ENCODE assay signal across 16 cellular contexts in genomic region chr10:76382381-76382851, GRCh38.
DNase-seq lines count a peak whose midpoint lies in the region; ATAC-seq and TF ChIP-seq lines count a peak whose summit lies in the region.
"Had no signal": no experiment of that assay in that cellular context is flagged by ENCODE, and none has a peak within 500 bp of the region (broad histone marks: within the 10 kb centered on the region; RNA-seq: fewer than 3 reads in every experiment).

No MANE protein-coding gene starts in this region.

- DNase-seq in Caki2 (ENCODE audit: low read depth) = peak; percentile 7
- peak; percentile 87 for DNase-seq in NCI-H226
- peak; percentile 7 for DNase-seq in epithelial cell of esophagus (ENCODE audit: low read depth)
- no peak for DNase-seq in neuronal stem cell (ENCODE audit: low spot score)
- no peak for DNase-seq in Right ventricle myocardium superior
- DNase-seq in GM13977 (ENCODE audit: low spot score) = no peak
- no peak for DNase-seq in progenitor cell of endocrine pancreas (ENCODE audit: low spot score, unreplicated experiment)
- DNase-seq: activated T-cell treated with anti-CD3 and anti-CD28 coated beads, Interleukin-2, amount 50 U/mL, for 1 hour; CD8-positive, alpha-beta memory T cell; H9; naive B cell; PC-9; stimulated activated CD8-positive, alpha-beta memory T cell treated with anti-CD3 and anti-CD28 coated beads, Interleukin-4, amount 100 ng/mL, for 48 hours had no signal

- no peak overlapping the region for H3K9ac ChIP-seq in neuronal stem cell (ENCODE audit: low read depth, low read length, poor library complexity)

- H3K27ac Mint-ChIP-seq in progenitor cell of endocrine pancreas = no peak overlapping the region
- H3K27ac Mint-ChIP-seq: CD8-positive, alpha-beta memory T cell; H9; IgD-negative memory B cell; naive B cell had no signal

- no peaks in the 10 kb centered on the region for H3K36me3 Mint-ChIP-seq in progenitor cell of endocrine pancreas (ENCODE audit: insufficient read depth)
- H3K36me3 Mint-ChIP-seq: CD8-positive, alpha-beta memory T cell; IgD-negative memory B cell; naive B cell had no signal

- H4K8ac ChIP-seq in neuronal stem cell (ENCODE audit: low read depth, low read length) = no peak overlapping the region

- no peak overlapping the region for H2BK15ac ChIP-seq in neuronal stem cell (ENCODE audit: low read length)

- no peaks in the 10 kb centered on the region for H3K4me1 ChIP-seq in neuronal stem cell (ENCODE audit: control insufficient read depth in 2 of 2, insufficient read depth in 1 of 2, low read depth in 1 of 2, low read length in 2 of 2)
- H3K4me1 ChIP-seq: vagina had no signal

- H3K14ac ChIP-seq in neuronal stem cell (ENCODE audit: low read length) = no peak overlapping the region

- no peak overlapping the region for H4K91ac ChIP-seq in neuronal stem cell (ENCODE audit: low read depth, low read length, poor library complexity)

- no peak overlapping the region for H2BK120ac ChIP-seq in neuronal stem cell (ENCODE audit: low read depth, low read length)

- H3K4ac ChIP-seq in neuronal stem cell (ENCODE audit: low read length) = no peak overlapping the region

- peaks cover 6% of the 10 kb centered on the region for H3K9me3 Mint-ChIP-seq in progenitor cell of endocrine pancreas (ENCODE audit: low read depth)
- H3K9me3 Mint-ChIP-seq: H9 had no signal

- no peak for TF ChIP-seq CTCF in epithelial cell of esophagus (IDR thresholded peaks at IDR 0.05; ENCODE audit: insufficient read depth, low read depth, low read length, missing control alignments)
- TF ChIP-seq CTCF in GM13977 (IDR thresholded peaks at IDR 0.05; ENCODE audit: extremely low read depth, insufficient read depth, missing control alignments) = no peak
- no peak for TF ChIP-seq CTCF in progenitor cell of endocrine pancreas (IDR thresholded peaks at IDR 0.05; ENCODE audit: unreplicated experiment)

- no peak overlapping the region for H2AK5ac ChIP-seq in neuronal stem cell (ENCODE audit: low read depth, low read length)

- H3K4me1 Mint-ChIP-seq in progenitor cell of endocrine pancreas (ENCODE audit: low read depth) = no peaks in the 10 kb centered on the region
- H3K4me1 Mint-ChIP-seq: CD8-positive, alpha-beta memory T cell; IgD-negative memory B cell; naive B cell had no signal

- no peaks in the 10 kb centered on the region for H3K9me3 ChIP-seq in neuronal stem cell (replicated peaks in 1 of 2; ENCODE audit: control insufficient read depth in 2 of 2, insufficient read depth in 1 of 2, low read depth in 1 of 2, low read length in 2 of 2)
- H3K9me3 ChIP-seq: vagina had no signal

- H3K27me3 ChIP-seq in neuronal stem cell (ENCODE audit: control insufficient read depth in 3 of 3, insufficient read depth in 3 of 3, low read depth in 1 of 3, low read length in 3 of 3) = no peaks in the 10 kb centered on the region
- H3K27me3 ChIP-seq: vagina had no signal

- no peak overlapping the region for H3K4me2 ChIP-seq in neuronal stem cell (ENCODE audit: insufficient read depth, low read length, poor library complexity, severe bottlenecking)
- H3K4me2 ChIP-seq: PC-9 had no signal

- intact Hi-C loops in Right ventricle myocardium superior (cut with DNase I) = no loop called here

- peak overlapping the region; percentile 30 for H2AFZ ChIP-seq in neuronal stem cell (ENCODE audit: low read length)
- H2AFZ ChIP-seq: PC-9 had no signal

- no peak overlapping the region for H3K4me3 Mint-ChIP-seq in progenitor cell of endocrine pancreas (ENCODE audit: low read depth)
- H3K4me3 Mint-ChIP-seq: CD8-positive, alpha-beta memory T cell; H9; IgD-negative memory B cell; naive B cell had no signal

- H2BK12ac ChIP-seq in neuronal stem cell (ENCODE audit: low read length) = no peak overlapping the region

- WGBS in neuronal stem cell (ENCODE audit: extremely low coverage in 2 of 2, insufficient read length in 2 of 2, insufficient replicate concordance in 1 of 2), 2 donors = no CpG with 5 or more reads among the region's 2 CpGs

- in situ Hi-C loops in Caki2 (cut with HindIII; ENCODE audit: low pct_unique_long_range_greater_than_20kb, low sequenced_read_pairs) (no loop called here), GM13977 (cut with MboI; ENCODE audit: low pct_unique_long_range_greater_than_20kb, low sequenced_read_pairs, unreplicated experiment) (no loop called here)

- H3K4me3 ChIP-seq in epithelial cell of esophagus (ENCODE audit: low read length) = no peak overlapping the region
- no peak overlapping the region for H3K4me3 ChIP-seq in neuronal stem cell (ENCODE audit: low read length in 2 of 2)
- H3K4me3 ChIP-seq: PC-9, vagina had no signal

- ATAC-seq in Right ventricle myocardium superior (ENCODE audit: poor library complexity) (no peak), GM19395 (IDR thresholded peaks at IDR 0.05; ENCODE audit: unreplicated experiment) (no peak)

- H3K36me3 ChIP-seq in neuronal stem cell (replicated peaks in 1 of 2; ENCODE audit: control insufficient read depth in 2 of 2, insufficient read depth in 2 of 2, low read length in 2 of 2) = no peaks in the 10 kb centered on the region
- H3K36me3 ChIP-seq: vagina had no signal

- no peak overlapping the region for H3K18ac ChIP-seq in neuronal stem cell (ENCODE audit: low read length)

- no peak overlapping the region for H2BK5ac ChIP-seq in neuronal stem cell (ENCODE audit: low read length)

- H3K23ac ChIP-seq in neuronal stem cell (ENCODE audit: low read depth, low read length, poor library complexity) = no peak overlapping the region

- H3K27ac ChIP-seq in neuronal stem cell (replicated peaks; ENCODE audit: low read length) = no peak overlapping the region
- H3K27ac ChIP-seq: PC-9, vagina had no signal

- H3K27me3 Mint-ChIP-seq in progenitor cell of endocrine pancreas = peaks cover 3% of the 10 kb centered on the region
- H3K27me3 Mint-ChIP-seq: IgD-negative memory B cell had no signal

- no peaks in the 10 kb centered on the region for H3K79me1 ChIP-seq in neuronal stem cell (ENCODE audit: low read depth, low read length)

Comparison
In these comparisons a context has a peak if more than half of its experiments do, and no peak if none do; other contexts are left out.
1. DNase-seq: peak in Caki2 (single experiment), NCI-H226 (single experiment) and epithelial cell of esophagus (single experiment); none in neuronal stem cell (single experiment), Right ventricle myocardium superior (single experiment), GM13977 (single experiment) and progenitor cell of endocrine pancreas (single experiment).